ENCODE assay signal across 1 cellular context in the genomic region with DNA sequence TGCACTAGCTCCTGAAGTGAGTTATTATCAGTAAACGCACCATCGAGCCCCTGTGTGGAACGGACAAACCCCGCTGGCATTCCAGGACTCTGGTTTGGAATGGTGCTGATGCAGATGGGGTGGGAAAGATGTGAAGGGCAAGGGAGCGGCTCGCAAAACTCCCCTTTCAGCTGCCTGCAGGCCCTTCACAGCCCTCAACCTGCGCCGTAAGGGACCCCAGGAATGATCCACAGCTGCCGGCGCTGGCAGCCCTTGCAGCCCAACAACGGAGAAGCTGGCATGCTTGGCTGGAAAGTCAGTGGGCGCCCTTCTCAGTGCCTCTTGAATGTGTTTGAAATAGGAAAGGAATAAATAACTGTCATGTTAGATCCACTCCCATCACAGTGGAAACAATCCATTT.
TF ChIP-seq lines count a peak whose summit lies in the region.

No MANE protein-coding gene starts in this region.

TF ChIP-seq in SK-N-SH, 30 proteins besides CTCF, POLR2A, EP300 and RAD21 (continued from another document):
- no peak for TF ChIP-seq SIN3A (IDR thresholded peaks at IDR 0.05; ENCODE audit: borderline replicate concordance, low read depth, low read length)
- TF ChIP-seq POLR2AphosphoS5 (IDR thresholded peaks at IDR 0.05; ENCODE audit: low read depth, low read length) = no peak
- no peak for TF ChIP-seq TAF1 (IDR thresholded peaks at IDR 0.05; ENCODE audit: borderline replicate concordance, low read depth, low read length)
- TF ChIP-seq, protein P1, sequence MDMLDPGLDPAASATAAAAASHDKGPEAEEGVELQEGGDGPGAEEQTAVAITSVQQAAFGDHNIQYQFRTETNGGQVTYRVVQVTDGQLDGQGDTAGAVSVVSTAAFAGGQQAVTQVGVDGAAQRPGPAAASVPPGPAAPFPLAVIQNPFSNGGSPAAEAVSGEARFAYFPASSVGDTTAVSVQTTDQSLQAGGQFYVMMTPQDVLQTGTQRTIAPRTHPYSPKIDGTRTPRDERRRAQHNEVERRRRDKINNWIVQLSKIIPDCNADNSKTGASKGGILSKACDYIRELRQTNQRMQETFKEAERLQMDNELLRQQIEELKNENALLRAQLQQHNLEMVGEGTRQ (IDR thresholded peaks at IDR 0.05; ENCODE audit: borderline replicate concordance, low read depth, low read length) = no peak
- no peak for TF ChIP-seq MEF2A (IDR thresholded peaks at IDR 0.05; ENCODE audit: borderline replicate concordance, low read depth)
- no peak for TF ChIP-seq FOXJ3 (CRISPR knock-in tag; IDR thresholded peaks at IDR 0.05)
